In genomic region chr1:39573097-39573465, GRCh38 we compare ENCODE assay signal across 13 cellular contexts. TPM values are rescaled to one million over a fixed set of nuclear protein-coding genes. Genes with fewer than 3 reads are reported as not detected.
A peak's percentile ranks its signal among the peaks of the same experiment; 100 is the strongest.
DNase-seq lines count a peak whose midpoint lies in the region; ATAC-seq and TF ChIP-seq lines count a peak whose summit lies in the region.
"Had no signal": no experiment of that assay in that cellular context is flagged by ENCODE, and none has a peak within 500 bp of the region (broad histone marks: within the 10 kb centered on the region; RNA-seq: fewer than 3 reads in every experiment).

No MANE protein-coding gene starts in this region.

- CTCF ChIA-PET in SK-N-SH (lab: Yijun Ruan, JAX) = interaction anchor here (0.9 to 3.0 kb wide), 7 partner anchors 24 to 474 kb away, joined by 3 to 13 read pairs (median 3); no protein-coding TSS in a partner anchor

- H3K9me2 ChIP-seq in SK-N-SH = no peaks in the 10 kb centered on the region

- H4K20me1 ChIP-seq in SK-N-SH (ENCODE audit: insufficient read depth) (peaks cover 70% of the 10 kb centered on the region), osteoblast (ENCODE audit: insufficient read depth, low read length) (peaks cover 62% of the 10 kb centered on the region)

- no peak for TF ChIP-seq CTCF in SK-N-SH (IDR thresholded peaks at IDR 0.05)
- TF ChIP-seq CTCF in NB4 (IDR thresholded peaks at IDR 0.05; ENCODE audit: low read depth, low read length) = no peak
- no peak for TF ChIP-seq CTCF in choroid plexus epithelial cell (conservative IDR thresholded peaks at IDR 0.05; ENCODE audit: low read depth, low read length)
- no peak for TF ChIP-seq CTCF in osteoblast (IDR thresholded peaks at IDR 0.05; ENCODE audit: extremely low read depth, low read depth, low read length)
- TF ChIP-seq CTCF in lower lobe of right lung (IDR thresholded peaks at IDR 0.05) = no peak

- TF ChIP-seq POLR2A in NB4 (IDR thresholded peaks at IDR 0.05; ENCODE audit: extremely low read depth, insufficient read length) = no peak

- no peaks in the 10 kb centered on the region for H3K27me3 ChIP-seq in SK-N-SH (ENCODE audit: insufficient read depth)
- H3K27me3 ChIP-seq in osteoblast (ENCODE audit: insufficient read depth, low read length) = no peaks in the 10 kb centered on the region
- H3K27me3 ChIP-seq in lower lobe of right lung (ENCODE audit: low read depth) = no peaks in the 10 kb centered on the region

- POLR2A ChIA-PET in SK-N-SH (lab: Yijun Ruan, JAX) = interaction anchor here (1.4 kb wide), 1 partner anchor 14 kb away, joined by 6 read pairs; no protein-coding TSS in a partner anchor

- H3K9me3 ChIP-seq in SK-N-SH (no peaks in the 10 kb centered on the region), osteoblast (ENCODE audit: low read depth, low read length) (no peaks in the 10 kb centered on the region), lower lobe of right lung (no peaks in the 10 kb centered on the region)

- H3F3A ChIP-seq in SK-N-SH (replicated peaks; ENCODE audit: insufficient read depth) = peaks cover 6% of the 10 kb centered on the region

- DNase-seq in SK-N-SH (no peak), NB4 (ENCODE audit: low read depth) (no peak), choroid plexus epithelial cell (ENCODE audit: low read depth) (no peak), osteoblast (ENCODE audit: insufficient read length, low spot score, missing footprints) (no peak), RKO (ENCODE audit: low spot score) (no peak), lower lobe of right lung (no peak)
- DNase-seq: 8988T; activated CD4-positive, alpha-beta T cell treated with anti-CD3 and anti-CD28 coated beads for 48 hours; effector CD4-positive, alpha-beta T cell; HCEC 1CT; NCI-H524 treated with DMSO at 0.1 percent for 48 hours had no signal

- 0 out of 2 replicates have a peak overlapping the region, but pooled peaks have one; percentile 95 for H3K9ac ChIP-seq in SK-N-SH

- no peak for TF ChIP-seq EP300 in SK-N-SH (IDR thresholded peaks at IDR 0.05; ENCODE audit: borderline replicate concordance in 1 of 2, low read depth in 1 of 2, low read length in 1 of 2)

- intact Hi-C loops in lower lobe of right lung (cut with DNase I) = no loop called here

- peak overlapping the region in 1 of 2 experiments; percentile 89; a peak in 2 of 4 replicates for H3K4me3 ChIP-seq in SK-N-SH (ENCODE audit: low read depth in 2 of 2, low read length in 1 of 2)
- peak overlapping the region; percentile 94 for H3K4me3 ChIP-seq in NB4 (ENCODE audit: low read depth, low read length)
- peak overlapping the region; percentile 85 for H3K4me3 ChIP-seq in choroid plexus epithelial cell (ENCODE audit: low read depth, low read length)
- H3K4me3 ChIP-seq in osteoblast (ENCODE audit: insufficient read depth, low read length) = peak overlapping the region; percentile 97
- no peak overlapping the region for H3K4me3 ChIP-seq in lower lobe of right lung

- H3K4me1 ChIP-seq in SK-N-SH (ENCODE audit: control insufficient read depth in 1 of 2, insufficient read depth in 2 of 2, low read depth in 1 of 2, low read length in 1 of 2) = peaks cover 14 to 22% of the 10 kb centered on the region in 2 experiments
- H3K4me1 ChIP-seq in osteoblast (ENCODE audit: insufficient read depth, low read length) = peaks cover 23% of the 10 kb centered on the region
- peaks cover 30% of the 10 kb centered on the region for H3K4me1 ChIP-seq in lower lobe of right lung

- H2AFZ ChIP-seq in SK-N-SH (ENCODE audit: low read depth) (no peak overlapping the region), osteoblast (ENCODE audit: low read length) (no peak overlapping the region)

- H3K36me3 ChIP-seq in SK-N-SH (replicated peaks in 1 of 2; ENCODE audit: control insufficient read depth in 1 of 2, insufficient read depth in 2 of 2, low read length in 1 of 2) (peaks cover 62 to 64% of the 10 kb centered on the region in 2 experiments), osteoblast (ENCODE audit: insufficient read depth, low read length) (peaks cover 61% of the 10 kb centered on the region), lower lobe of right lung (peaks cover 62% of the 10 kb centered on the region)

- ATAC-seq in SK-N-SH treated with all-trans-retinoic acid at 6 μM for 48 hours (no peak), lower lobe of right lung (no peak), GM18907 (IDR thresholded peaks at IDR 0.05; ENCODE audit: unreplicated experiment) (no peak)

- H3K79me2 ChIP-seq in SK-N-SH (ENCODE audit: insufficient read depth) (peaks cover 86% of the 10 kb centered on the region), osteoblast (ENCODE audit: insufficient read depth, low read length) (peaks cover 81% of the 10 kb centered on the region)

- TF ChIP-seq RAD21 in SK-N-SH (IDR thresholded peaks at IDR 0.05; ENCODE audit: low read length) = no peak

- whole genome bisulfite sequencing in SK-N-SH (ENCODE audit: low lambda C conversion rate) = 100% methylated on average over 1 of the region's 1 CpG

- H3K4me2 ChIP-seq in SK-N-SH (peak overlapping the region; percentile 84), osteoblast (ENCODE audit: insufficient read depth, low read length) (peak overlapping the region; percentile 94)

- H3K27ac ChIP-seq in SK-N-SH (ENCODE audit: low read depth in 2 of 2, low read length in 1 of 2) = no peak overlapping the region
- peak overlapping the region; percentile 39 for H3K27ac ChIP-seq in osteoblast (ENCODE audit: low read depth, low read length)
- no peak overlapping the region for H3K27ac ChIP-seq in lower lobe of right lung

TF ChIP-seq in SK-N-SH, 30 proteins besides CTCF, POLR2A, EP300 and RAD21 (continues in another document):
- TF ChIP-seq, protein P1, sequence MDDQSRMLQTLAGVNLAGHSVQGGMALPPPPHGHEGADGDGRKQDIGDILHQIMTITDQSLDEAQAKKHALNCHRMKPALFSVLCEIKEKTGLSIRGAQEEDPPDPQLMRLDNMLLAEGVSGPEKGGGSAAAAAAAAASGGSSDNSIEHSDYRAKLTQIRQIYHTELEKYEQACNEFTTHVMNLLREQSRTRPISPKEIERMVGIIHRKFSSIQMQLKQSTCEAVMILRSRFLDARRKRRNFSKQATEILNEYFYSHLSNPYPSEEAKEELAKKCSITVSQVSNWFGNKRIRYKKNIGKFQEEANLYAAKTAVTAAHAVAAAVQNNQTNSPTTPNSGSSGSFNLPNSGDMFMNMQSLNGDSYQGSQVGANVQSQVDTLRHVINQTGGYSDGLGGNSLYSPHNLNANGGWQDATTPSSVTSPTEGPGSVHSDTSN (IDR thresholded peaks at IDR 0.05) = no peak
- TF ChIP-seq SMC3 (IDR thresholded peaks at IDR 0.05; ENCODE audit: low read depth, low read length) = no peak
- TF ChIP-seq GABPA (IDR thresholded peaks at IDR 0.05; ENCODE audit: low read depth) = no peak
- TF ChIP-seq NFIC (IDR thresholded peaks at IDR 0.05; ENCODE audit: borderline replicate concordance) = no peak
- no peak for TF ChIP-seq GATA2 (CRISPR knock-in tag; IDR thresholded peaks at IDR 0.05)
- TF ChIP-seq CHD2 (IDR thresholded peaks at IDR 0.05; ENCODE audit: low read length, partially characterized antibody) = no peak
- no peak for TF ChIP-seq TEAD4 (IDR thresholded peaks at IDR 0.05; ENCODE audit: borderline replicate concordance, insufficient read depth)
- TF ChIP-seq ELF1 (IDR thresholded peaks at IDR 0.05) = no peak
- no peak for TF ChIP-seq FOSL2 (IDR thresholded peaks at IDR 0.05; ENCODE audit: borderline replicate concordance, low read depth)

TF ChIP-seq in SK-N-SH treated with all-trans-retinoic acid at 6 μM for 48 hours, 23 proteins besides CTCF, POLR2A, EP300 and RAD21:
- TF ChIP-seq PATZ1 (CRISPR knock-in tag; IDR thresholded peaks at IDR 0.05; ENCODE audit: borderline replicate concordance) (no peak), ISL1 (CRISPR knock-in tag; IDR thresholded peaks at IDR 0.05) (no peak), ZNF565 (CRISPR knock-in tag; conservative IDR thresholded peaks at IDR 0.05; ENCODE audit: low read depth) (no peak), ESRRG (CRISPR knock-in tag; IDR thresholded peaks at IDR 0.05) (no peak), ZFP3 (CRISPR knock-in tag; IDR thresholded peaks at IDR 0.05) (no peak)

RNA-seq across cellular contexts. Expression of gene PABPC4, which starts 3.5 kb away (rescaled TPM):
- 63.0 and 68.8 TPM in 2 replicates for polyA plus RNA-seq in SK-N-SH (2012; rRNA removed)
- 71.5 and 73.9 TPM in 2 replicates for polyA plus RNA-seq in SK-N-SH (2012; cell fraction: cytosol; rRNA removed)
- 273 and 297 TPM in 2 replicates for polyA plus RNA-seq in SK-N-SH (2012; cell fraction: nucleus; rRNA removed)
- total RNA-seq in osteoblast (158 and 182 TPM in 2 replicates), lower lobe of right lung (203 TPM)
